23 cellular contexts compared by ENCODE assay signal in genomic region chr7:20053334-20054104, GRCh38.
"Had no signal": no experiment of that assay in that cellular context is flagged by ENCODE, and none has a peak within 500 bp of the region (broad histone marks: within the 10 kb centered on the region; RNA-seq: fewer than 3 reads in every experiment).

No MANE protein-coding gene starts in this region.

- H3K27me3 Mint-ChIP-seq: activated B cell treated with CpG ODN at 0.5 μM for 24 hours; activated CD8-positive, alpha-beta T cell treated with anti-CD3 and anti-CD28 coated beads for 36 hours; effector memory CD8-positive, alpha-beta T cell; natural killer cell treated with Interleukin-12 subunit alpha and Interleukin-12 subunit beta and Interleukin-15 and Interleukin-18, amount 100 ng/mL, for 72 hours had no signal

- H3K36me3 Mint-ChIP-seq: natural killer cell treated with Interleukin-12 subunit alpha and Interleukin-12 subunit beta and Interleukin-15 and Interleukin-18, amount 100 ng/mL, for 72 hours had no signal

- H3K27ac ChIP-seq: dorsolateral prefrontal cortex, heart left ventricle, left ventricle myocardium inferior, spleen, suprapubic skin, tibial artery had no signal

- ATAC-seq: activated CD8-positive, alpha-beta T cell treated with anti-CD3 and anti-CD28 coated beads for 36 hours; activated naive CD4-positive, alpha-beta T cell treated with anti-CD3 and anti-CD28 coated beads, Interleukin-2, amount 50 U/mL, for 72 hours; activated T-cell treated with anti-CD3 and anti-CD28 coated beads, Interleukin-2, amount 50 U/mL, for 4 hours; effector memory CD8-positive, alpha-beta T cell; esophagus mucosa; heart left ventricle; mucosa of descending colon; natural killer cell treated with Interleukin-12 subunit alpha and Interleukin-12 subunit beta and Interleukin-15 and Interleukin-18, amount 100 ng/mL, for 72 hours; right cardiac atrium had no signal

- H3K4me1 ChIP-seq: heart left ventricle, left ventricle myocardium inferior, spleen, suprapubic skin, tibial artery had no signal

- DNase-seq: activated B cell treated with CpG ODN at 0.5 μM for 24 hours; activated CD4-positive, alpha-beta T cell treated with anti-CD3 and anti-CD28 coated beads, Interleukin-2, amount 50 U/mL, for 1 hour; activated CD8-positive, alpha-beta T cell treated with anti-CD3 and anti-CD28 coated beads for 36 hours; activated T-cell treated with anti-CD3 and anti-CD28 coated beads, Interleukin-2, amount 50 U/mL, for 4 hours; anterior cingulate cortex; dorsolateral prefrontal cortex; effector memory CD8-positive, alpha-beta T cell; foreskin fibroblast; heart left ventricle; left ventricle myocardium inferior; mucosa of descending colon; posterior cingulate gyrus; right cardiac atrium; spleen; stimulated activated naive CD4-positive, alpha-beta T cell; T-helper 2 cell; tibial artery had no signal

- H3K9me3 ChIP-seq: mucosa of descending colon, suprapubic skin, tibial artery had no signal

- H3K27me3 ChIP-seq: heart left ventricle, spleen, suprapubic skin, tibial artery had no signal

- H3K4me3 ChIP-seq: dorsolateral prefrontal cortex, heart left ventricle, left ventricle myocardium inferior, lung, mucosa of descending colon, spleen, suprapubic skin, tibial artery had no signal

- H3K4me1 Mint-ChIP-seq: activated B cell treated with CpG ODN at 0.5 μM for 24 hours had no signal

- H3K36me3 ChIP-seq: heart left ventricle, left ventricle myocardium inferior, spleen, suprapubic skin, tibial artery had no signal

- H3K4me3 Mint-ChIP-seq: activated B cell treated with CpG ODN at 0.5 μM for 24 hours; activated CD8-positive, alpha-beta T cell treated with anti-CD3 and anti-CD28 coated beads for 36 hours; activated T-cell treated with anti-CD3 and anti-CD28 coated beads, Interleukin-2, amount 50 U/mL, for 4 hours; effector memory CD8-positive, alpha-beta T cell; natural killer cell treated with Interleukin-12 subunit alpha and Interleukin-12 subunit beta and Interleukin-15 and Interleukin-18, amount 100 ng/mL, for 72 hours had no signal

- H3K27ac Mint-ChIP-seq: activated B cell treated with CpG ODN at 0.5 μM for 24 hours; activated CD8-positive, alpha-beta T cell treated with anti-CD3 and anti-CD28 coated beads for 36 hours; activated naive CD4-positive, alpha-beta T cell treated with anti-CD3 and anti-CD28 coated beads, Interleukin-2, amount 50 U/mL, for 72 hours; activated T-helper 2 cell treated with anti-CD3 and anti-CD28 coated beads, Interferon-gamma antibody, Interleukin-2, Interleukin-4, amounts not matched to agents 10 μg/mL and 5 μg/mL and 100 μg/mL, durations not matched to agents 14 hours and 24 hours and 36 hours; effector memory CD8-positive, alpha-beta T cell; natural killer cell treated with Interleukin-12 subunit alpha and Interleukin-12 subunit beta and Interleukin-15 and Interleukin-18, amount 100 ng/mL, for 72 hours had no signal
